ENCODE assay signal across 1 cellular context in genomic region chr3:130907500-130907899, GRCh38.
TF ChIP-seq lines count a peak whose summit lies in the region.

No MANE protein-coding gene starts in this region.

TF ChIP-seq in GM12878, 131 proteins besides CTCF, POLR2A, EP300 and RAD21 (continued from another document):
- TF ChIP-seq SMAD1 (IDR thresholded peaks at IDR 0.05; ENCODE audit: low read depth, partially characterized antibody), result no peak
- no peak for TF ChIP-seq BCLAF1 (IDR thresholded peaks at IDR 0.05)
- TF ChIP-seq IRF3 (IDR thresholded peaks at IDR 0.05), result no peak
- no peak for TF ChIP-seq RBBP5 (conservative IDR thresholded peaks at IDR 0.05)
- TF ChIP-seq ZBED1 (IDR thresholded peaks at IDR 0.05; ENCODE audit: borderline replicate concordance), result no peak
- no peak for TF ChIP-seq ATF2 (IDR thresholded peaks at IDR 0.05; ENCODE audit: low read length)
- TF ChIP-seq, protein P1, sequence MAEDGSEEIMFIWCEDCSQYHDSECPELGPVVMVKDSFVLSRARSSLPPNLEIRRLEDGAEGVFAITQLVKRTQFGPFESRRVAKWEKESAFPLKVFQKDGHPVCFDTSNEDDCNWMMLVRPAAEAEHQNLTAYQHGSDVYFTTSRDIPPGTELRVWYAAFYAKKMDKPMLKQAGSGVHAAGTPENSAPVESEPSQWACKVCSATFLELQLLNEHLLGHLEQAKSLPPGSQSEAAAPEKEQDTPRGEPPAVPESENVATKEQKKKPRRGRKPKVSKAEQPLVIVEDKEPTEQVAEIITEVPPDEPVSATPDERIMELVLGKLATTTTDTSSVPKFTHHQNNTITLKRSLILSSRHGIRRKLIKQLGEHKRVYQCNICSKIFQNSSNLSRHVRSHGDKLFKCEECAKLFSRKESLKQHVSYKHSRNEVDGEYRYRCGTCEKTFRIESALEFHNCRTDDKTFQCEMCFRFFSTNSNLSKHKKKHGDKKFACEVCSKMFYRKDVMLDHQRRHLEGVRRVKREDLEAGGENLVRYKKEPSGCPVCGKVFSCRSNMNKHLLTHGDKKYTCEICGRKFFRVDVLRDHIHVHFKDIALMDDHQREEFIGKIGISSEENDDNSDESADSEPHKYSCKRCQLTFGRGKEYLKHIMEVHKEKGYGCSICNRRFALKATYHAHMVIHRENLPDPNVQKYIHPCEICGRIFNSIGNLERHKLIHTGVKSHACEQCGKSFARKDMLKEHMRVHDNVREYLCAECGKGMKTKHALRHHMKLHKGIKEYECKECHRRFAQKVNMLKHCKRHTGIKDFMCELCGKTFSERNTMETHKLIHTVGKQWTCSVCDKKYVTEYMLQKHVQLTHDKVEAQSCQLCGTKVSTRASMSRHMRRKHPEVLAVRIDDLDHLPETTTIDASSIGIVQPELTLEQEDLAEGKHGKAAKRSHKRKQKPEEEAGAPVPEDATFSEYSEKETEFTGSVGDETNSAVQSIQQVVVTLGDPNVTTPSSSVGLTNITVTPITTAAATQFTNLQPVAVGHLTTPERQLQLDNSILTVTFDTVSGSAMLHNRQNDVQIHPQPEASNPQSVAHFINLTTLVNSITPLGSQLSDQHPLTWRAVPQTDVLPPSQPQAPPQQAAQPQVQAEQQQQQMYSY (CRISPR knock-in tag; IDR thresholded peaks at IDR 0.05), result no peak
- TF ChIP-seq TCF7 (IDR thresholded peaks at IDR 0.05; ENCODE audit: borderline replicate concordance), result no peak
- no peak for TF ChIP-seq IKZF1 (conservative IDR thresholded peaks at IDR 0.05)
- TF ChIP-seq POU2F2 (IDR thresholded peaks at IDR 0.05; ENCODE audit: borderline replicate concordance, low read depth, low read length), result no peak
- no peak for TF ChIP-seq MLLT1 (IDR thresholded peaks at IDR 0.05)
- TF ChIP-seq CBX3 (IDR thresholded peaks at IDR 0.05; ENCODE audit: borderline replicate concordance, low read depth), result no peak
- TF ChIP-seq ATF7 (IDR thresholded peaks at IDR 0.05; ENCODE audit: low read depth), result no peak
- TF ChIP-seq HDGF (IDR thresholded peaks at IDR 0.05), result no peak
- TF ChIP-seq JUNB (IDR thresholded peaks at IDR 0.05), result no peak
TF ChIP-seq in GM12878: peak in this region for 0.
